In genomic region chr15:40942337-40942854, GRCh38 we compare ENCODE assay signal across 8 cellular contexts. TPM values are rescaled to one million over a fixed set of nuclear protein-coding genes. Genes with fewer than 3 reads are reported as not detected.
A peak's percentile ranks its signal among the peaks of the same experiment; 100 is the strongest.
DNase-seq lines count a peak whose midpoint lies in the region; ATAC-seq and TF ChIP-seq lines count a peak whose summit lies in the region.

No MANE protein-coding gene starts in this region.

- no peaks in the 10 kb centered on the region for H3K27me3 ChIP-seq in rectal smooth muscle tissue (ENCODE audit: control insufficient read depth, insufficient read depth, low read length)

- CTCF ChIA-PET in activated CD8-positive, alpha-beta memory T cell treated with anti-CD3 and anti-CD28 coated beads, Interleukin-2, amount 10 ng/mL, durations not matched to agents 7 days and 5 days (lab: Charles Lee), result interaction anchor here (0.6 to 5.2 kb wide), 28 partner anchors 12 to 332 kb away, joined by 3 to 102 read pairs (median 5); partner anchors contain the start of genes CHAC1, CHP1, DLL4 and EXD1
- CTCF ChIA-PET in T-cell (lab: Charles Lee), result interaction anchor here (0.6 to 1.7 kb wide), 9 partner anchors 9 to 1636 kb away, joined by 3 to 10 read pairs (median 4); partner anchors contain the start of gene CHAC1 (in 2 of the 2)

- no peak for DNase-seq in activated CD8-positive, alpha-beta memory T cell treated with anti-CD3 and anti-CD28 coated beads, Interleukin-2, amount 10 ng/mL, durations not matched to agents 7 days and 5 days
- DNase-seq in activated CD8-positive, alpha-beta memory T cell treated with anti-CD3 and anti-CD28 coated beads, Interleukin-2, amount 50 U/mL, for 4 hours, result no peak
- DNase-seq in T-cell (no peak), foreskin fibroblast (no peak), AG20443 (ENCODE audit: low spot score) (no peak), cortex of kidney (lab: John Stamatoyannopoulos, UW) (no peak), EL (no peak)

- POLR2A ChIA-PET in T-cell (lab: Charles Lee), result interaction anchor here in 1 of 2 donors (0.5 to 0.6 kb wide), 2 partner anchors 59 to 540 kb away, joined by 3 to 5 read pairs; no protein-coding TSS in a partner anchor

- no peaks in the 10 kb centered on the region for H3K36me3 ChIP-seq in rectal smooth muscle tissue (ENCODE audit: control insufficient read depth, insufficient read depth, low read length)

- no peaks in the 10 kb centered on the region for H3K9me3 Mint-ChIP-seq in activated CD8-positive, alpha-beta memory T cell treated with anti-CD3 and anti-CD28 coated beads, Interleukin-2, amount 10 ng/mL, durations not matched to agents 7 days and 5 days (ENCODE audit: low read depth)
- H3K9me3 Mint-ChIP-seq in T-cell, result no peaks in the 10 kb centered on the region

- peak overlapping the region; percentile 61 for H3K27ac Mint-ChIP-seq in activated CD8-positive, alpha-beta memory T cell treated with anti-CD3 and anti-CD28 coated beads, Interleukin-2, amount 10 ng/mL, durations not matched to agents 7 days and 5 days
- H3K27ac Mint-ChIP-seq in T-cell, result peak overlapping the region; percentile 79 to 90

- H3K4me3 ChIP-seq in foreskin fibroblast (ENCODE audit: low read depth in 1 of 2, low read length in 2 of 2) (peak overlapping the region; percentile 44 to 59), rectal smooth muscle tissue (ENCODE audit: low read length) (peak overlapping the region; percentile 52)

- TF ChIP-seq CTCF in foreskin fibroblast (IDR thresholded peaks at IDR 0.05; ENCODE audit: low read depth, low read length), result no peak

- peak overlapping the region; percentile 10 for H3K9ac ChIP-seq in rectal smooth muscle tissue (ENCODE audit: low read length)

- H3K4me1 ChIP-seq in rectal smooth muscle tissue (ENCODE audit: control insufficient read depth, insufficient read depth, low read length), result no peaks in the 10 kb centered on the region

- peaks cover 32% of the 10 kb centered on the region for H3K4me1 Mint-ChIP-seq in activated CD8-positive, alpha-beta memory T cell treated with anti-CD3 and anti-CD28 coated beads, Interleukin-2, amount 10 ng/mL, durations not matched to agents 7 days and 5 days
- H3K4me1 Mint-ChIP-seq in T-cell, result peaks cover 28 to 39% (median 38%) of the 10 kb centered on the region in 3 donors

- H3K27me3 Mint-ChIP-seq in activated CD8-positive, alpha-beta memory T cell treated with anti-CD3 and anti-CD28 coated beads, Interleukin-2, amount 10 ng/mL, durations not matched to agents 7 days and 5 days, result peaks cover 4% of the 10 kb centered on the region
- no peaks in the 10 kb centered on the region for H3K27me3 Mint-ChIP-seq in T-cell

- H3K36me3 Mint-ChIP-seq in activated CD8-positive, alpha-beta memory T cell treated with anti-CD3 and anti-CD28 coated beads, Interleukin-2, amount 10 ng/mL, durations not matched to agents 7 days and 5 days, result no peaks in the 10 kb centered on the region
- no peaks in the 10 kb centered on the region for H3K36me3 Mint-ChIP-seq in T-cell

- peak overlapping the region; percentile 19 for H3K27ac ChIP-seq in rectal smooth muscle tissue (ENCODE audit: low read depth, low read length)

- peak overlapping the region; percentile 74 for H3K4me3 Mint-ChIP-seq in activated CD8-positive, alpha-beta memory T cell treated with anti-CD3 and anti-CD28 coated beads, Interleukin-2, amount 10 ng/mL, durations not matched to agents 7 days and 5 days
- peak overlapping the region; percentile 74 to 87 (median 80) for H3K4me3 Mint-ChIP-seq in T-cell

- peak; percentile 26 for ATAC-seq in activated CD8-positive, alpha-beta memory T cell treated with anti-CD3 and anti-CD28 coated beads, Interleukin-2, amount 10 ng/mL, durations not matched to agents 7 days and 5 days
- peak in 3 of 4 experiments; percentile 1 to 6 (median 5) for ATAC-seq in T-cell (replicated peaks in 1 of 4)

RNA-seq across cellular contexts. Expression of gene CHAC1, which starts 10.9 kb away (rescaled TPM):
- total RNA-seq in activated CD8-positive, alpha-beta memory T cell treated with anti-CD3 and anti-CD28 coated beads, Interleukin-2, amount 10 ng/mL, durations not matched to agents 7 days and 5 days, result 10 to 100 TPM in 1 of 2 experiments, 1 to 10 TPM in 1; 8.3 to 13.0 TPM
- 1 to 10 TPM in 4 of 5 donors, under 1 TPM in 1; 0.44 to 7.5 (median 7.2) TPM for total RNA-seq in T-cell

RNA-seq across cellular contexts. Expression of gene DLL4, which starts 13.3 kb away (rescaled TPM):
- under 1 TPM in 1 of 2 experiments, not detected in 1; 0.12 TPM for total RNA-seq in activated CD8-positive, alpha-beta memory T cell treated with anti-CD3 and anti-CD28 coated beads, Interleukin-2, amount 10 ng/mL, durations not matched to agents 7 days and 5 days
- under 1 TPM in 3 of 5 donors, not detected in 2; 0.12 to 0.25 (median 0.13) TPM for total RNA-seq in T-cell

RNA-seq across cellular contexts. Expression of gene VPS18, which starts 48.1 kb away (rescaled TPM):
- 10 to 100 TPM; 16.9 to 19.5 TPM for total RNA-seq in activated CD8-positive, alpha-beta memory T cell treated with anti-CD3 and anti-CD28 coated beads, Interleukin-2, amount 10 ng/mL, durations not matched to agents 7 days and 5 days
- total RNA-seq in T-cell, result 10 to 100 TPM; 16.2 to 23.4 (median 21.3) TPM
